ENCODE assay signal across 14 cellular contexts in genomic region chr6:168318579-168319278, GRCh38. TPM values are rescaled to one million over a fixed set of nuclear protein-coding genes. Genes with fewer than 3 reads are reported as not detected.
DNase-seq lines count a peak whose midpoint lies in the region; ATAC-seq and TF ChIP-seq lines count a peak whose summit lies in the region.
"Had no signal": no experiment of that assay in that cellular context is flagged by ENCODE, and none has a peak within 500 bp of the region (broad histone marks: within the 10 kb centered on the region; RNA-seq: fewer than 3 reads in every experiment).

No MANE protein-coding gene starts in this region.

- H3F3A ChIP-seq in neural progenitor cell (ENCODE audit: low read depth), result peaks cover 32% of the 10 kb centered on the region

- peaks cover 0 to 12% (median 0%) of the 10 kb centered on the region in 12 donors for H3K9me3 ChIP-seq in heart left ventricle
- H3K9me3 ChIP-seq in iPS-15b (ENCODE audit: control insufficient read depth, insufficient read depth, low read length), result no peaks in the 10 kb centered on the region
- H3K9me3 ChIP-seq in neural progenitor cell (ENCODE audit: low read depth), result peaks cover 5% of the 10 kb centered on the region
- H3K9me3 ChIP-seq in vagina, result no peaks in the 10 kb centered on the region

- H3K4me3 Mint-ChIP-seq in neural progenitor cell, result peak overlapping the region; percentile 83

- no peak overlapping the region for H3K9ac ChIP-seq in iPS-15b (ENCODE audit: low read depth, low read length)
- no peak overlapping the region for H3K9ac ChIP-seq in neural progenitor cell

- no peaks in the 10 kb centered on the region for H4K20me1 ChIP-seq in neural progenitor cell (ENCODE audit: low read depth)

- H3K27ac Mint-ChIP-seq in neural progenitor cell, result no peak overlapping the region
- H3K27ac Mint-ChIP-seq: naive thymus-derived CD8-positive, alpha-beta T cell had no signal

- peaks cover 36% of the 10 kb centered on the region for H3K27me3 Mint-ChIP-seq in neural progenitor cell (ENCODE audit: insufficient read depth, low read depth)

- H3K36me3 Mint-ChIP-seq in neural progenitor cell, result no peaks in the 10 kb centered on the region

- H3K4me2 ChIP-seq in neural progenitor cell, result peak overlapping the region; percentile 97

- peaks cover 17% of the 10 kb centered on the region for H3K9me3 Mint-ChIP-seq in neural progenitor cell

- H3K27me3 ChIP-seq in heart left ventricle, result peaks cover 5 to 62% (median 28%) of the 10 kb centered on the region in 9 donors
- peaks cover 30% of the 10 kb centered on the region for H3K27me3 ChIP-seq in iPS-15b (ENCODE audit: control insufficient read depth, insufficient read depth, low read length)
- H3K27me3 ChIP-seq in neural progenitor cell, result peaks cover 28% of the 10 kb centered on the region
- H3K27me3 ChIP-seq in vagina, result no peaks in the 10 kb centered on the region

- H3K27ac ChIP-seq in heart left ventricle, result peak overlapping the region in 4 of 12 donors; percentile 18 to 42 (median 23)
- no peak overlapping the region for H3K27ac ChIP-seq in neural progenitor cell
- no peak overlapping the region for H3K27ac ChIP-seq in vagina
- H3K27ac ChIP-seq: HL-60, tibial nerve had no signal

- DNase-seq in heart left ventricle, result no peak
- no peak for DNase-seq in Right ventricle myocardium superior
- DNase-seq in neural progenitor cell (ENCODE audit: low spot score), result peak; percentile 30
- DNase-seq in vagina (ENCODE audit: extremely low spot score in 2 of 2), result no peak
- no peak for DNase-seq in NCI-H2029 (lab: John Stamatoyannopoulos, UW)
- DNase-seq in GM20000 (ENCODE audit: low spot score), result no peak
- DNase-seq in stimulated activated CD4-positive, alpha-beta T cell treated with anti-CD3 and anti-CD28 coated beads, Interleukin-2, amount 100 ng/mL, for 48 hours, result no peak
- DNase-seq: erythroblast; naive thymus-derived CD8-positive, alpha-beta T cell; NCI-H2107 had no signal

- H3K36me3 ChIP-seq in heart left ventricle (no peaks in the 10 kb centered on the region), iPS-15b (ENCODE audit: control insufficient read depth, insufficient read depth, low read length) (no peaks in the 10 kb centered on the region), neural progenitor cell (no peaks in the 10 kb centered on the region), vagina (no peaks in the 10 kb centered on the region)
- H3K36me3 ChIP-seq: tibial nerve had no signal

- intact Hi-C loops in heart left ventricle (cut with DNase I), result no loop called here
- intact Hi-C loops in Right ventricle myocardium superior (cut with DNase I), result no loop called here
- intact Hi-C loops in vagina (cut with DNase I), result no loop called here

- H3K4me1 ChIP-seq in heart left ventricle (peaks cover 0 to 10% (median 0%) of the 10 kb centered on the region in 12 donors), iPS-15b (ENCODE audit: control insufficient read depth, insufficient read depth, low read length) (peaks cover 2% of the 10 kb centered on the region), neural progenitor cell (peaks cover 27% of the 10 kb centered on the region), vagina (peaks cover 13% of the 10 kb centered on the region)

- peak in 2 of 4 donors; percentile 18 to 23 for ATAC-seq in heart left ventricle
- ATAC-seq in Right ventricle myocardium superior (ENCODE audit: poor library complexity), result no peak
- ATAC-seq: activated CD4-positive, CD25-positive, alpha-beta regulatory T cell treated with anti-CD3 and anti-CD28 coated beads, Interleukin-2, amount 50 U/mL, for 24 hours; naive thymus-derived CD8-positive, alpha-beta T cell had no signal

- no peaks in the 10 kb centered on the region for H3K79me2 ChIP-seq in neural progenitor cell (ENCODE audit: low read depth)

- H3K4me3 ChIP-seq in heart left ventricle (peak overlapping the region in 10 of 12 donors; percentile 30 to 59 (median 43)), iPS-15b (ENCODE audit: low read depth, low read length) (peak overlapping the region; percentile 63), neural progenitor cell (peak overlapping the region; percentile 79), vagina (peak overlapping the region; percentile 38 to 41)

- TF ChIP-seq POLR2A in heart left ventricle (IDR thresholded peaks at IDR 0.05) (no peak), vagina (IDR thresholded peaks at IDR 0.05) (no peak)

- peaks cover 22% of the 10 kb centered on the region for H3K4me1 Mint-ChIP-seq in neural progenitor cell

- TF ChIP-seq CTCF in heart left ventricle (IDR thresholded peaks at IDR 0.05), result no peak
- TF ChIP-seq CTCF in neural progenitor cell (IDR thresholded peaks at IDR 0.05), result no peak
- no peak for TF ChIP-seq CTCF in vagina (IDR thresholded peaks at IDR 0.05)
- no peak for TF ChIP-seq CTCF in GM20000 (IDR thresholded peaks at IDR 0.05; ENCODE audit: extremely low read depth, missing control alignments)

- WGBS in heart left ventricle, 4 donors, result 19 to 32% (median 21%) methylated on average over 19 to 33 of the region's 33 CpGs

- peak overlapping the region; percentile 90 for H2AFZ ChIP-seq in neural progenitor cell (replicated peaks)

RNA-seq across cellular contexts. Expression of gene DACT2, which starts 0.8 kb away (rescaled TPM):
- total RNA-seq in heart left ventricle (1 to 10 TPM in 4 of 9 donors, under 1 TPM in 5; 0.14 to 3.8 (median 0.94) TPM), Right ventricle myocardium superior (1.6 TPM), neural progenitor cell (ENCODE audit: low replicate concordance) (0.36 and 5.5 TPM in 2 replicates), vagina (1.5 TPM)
- polyA plus RNA-seq in heart left ventricle, result under 1 TPM; 0.19 to 0.30 TPM
- total RNA-seq: naive thymus-derived CD8-positive, alpha-beta T cell had no signal
- polyA plus RNA-seq: naive thymus-derived CD8-positive, alpha-beta T cell had no signal
